ENCODE assay signal across 25 cellular contexts in the genomic region with DNA sequence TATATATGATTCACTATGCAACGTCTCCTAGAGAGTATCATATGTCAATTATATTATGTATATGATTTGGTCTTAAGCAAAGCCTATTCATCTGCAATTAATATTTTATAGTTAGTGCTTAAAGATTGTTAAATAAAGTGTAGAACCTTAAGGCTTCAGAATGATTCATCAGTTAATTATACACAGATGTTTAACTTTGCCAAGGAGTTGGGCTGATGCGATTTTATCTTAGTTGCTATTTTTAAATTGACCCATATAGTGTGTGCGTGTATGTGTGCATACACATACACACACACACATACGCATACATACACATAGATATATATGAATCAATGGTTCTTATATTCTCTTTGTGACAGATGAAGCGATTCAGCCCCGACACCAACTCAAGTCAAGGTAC.
DNase-seq lines count a peak whose midpoint lies in the region; ATAC-seq and TF ChIP-seq lines count a peak whose summit lies in the region.
"Had no signal": no experiment of that assay in that cellular context is flagged by ENCODE, and none has a peak within 500 bp of the region (broad histone marks: within the 10 kb centered on the region; RNA-seq: fewer than 3 reads in every experiment).

No MANE protein-coding gene starts in this region.

- no peak overlapping the region for H3K4me2 ChIP-seq in fibroblast of lung (ENCODE audit: extremely low read depth, insufficient read depth, low read length)
- H3K4me2 ChIP-seq: hepatocyte had no signal

- peaks cover 2% of the 10 kb centered on the region for H3K4me1 ChIP-seq in fibroblast of lung (ENCODE audit: control insufficient read depth, extremely low read depth, insufficient read depth, low read length)
- H3K4me1 ChIP-seq: ascending aorta, left lung, testis had no signal

- no peak overlapping the region for H2AFZ ChIP-seq in fibroblast of lung (ENCODE audit: low read length)
- H2AFZ ChIP-seq: hepatocyte had no signal

- no peak overlapping the region for H3K9ac ChIP-seq in fibroblast of lung (ENCODE audit: insufficient read depth, low read length)

- no peak overlapping the region for H3K27ac Mint-ChIP-seq in Calu3 (ENCODE audit: unreplicated experiment)
- H3K27ac Mint-ChIP-seq: activated B cell treated with CpG ODN at 0.5 μM for 24 hours; activated naive CD4-positive, alpha-beta T cell treated with anti-CD3 and anti-CD28 coated beads, Interleukin-2, amount 50 U/mL, for 24 hours; naive thymus-derived CD8-positive, alpha-beta T cell had no signal

- no peak for DNase-seq in Calu3
- peak; percentile 29 for DNase-seq in M059J (ENCODE audit: low read depth)
- peak; percentile 36 to 51 for DNase-seq in fibroblast of lung (ENCODE audit: low read depth in 2 of 2)
- DNase-seq in skeletal muscle cell (ENCODE audit: low read depth) = peak; percentile 13
- DNase-seq in DMS53 treated with DMSO at 0.1 percent for 48 hours (lab: John Stamatoyannopoulos, UW; ENCODE audit: unreplicated experiment) = no peak
- DNase-seq: activated B cell treated with CpG ODN at 0.5 μM for 24 hours; activated CD4-positive, alpha-beta T cell treated with anti-CD3 and anti-CD28 coated beads, Interleukin-2, amount 50 U/mL, for 4 hours; central memory CD4-positive, alpha-beta T cell; H7; left lung; naive thymus-derived CD8-positive, alpha-beta T cell; NCI-H1092 treated with DMSO at 0.1 percent for 48 hours; NCI-H187 treated with DMSO at 0.1 percent for 48 hours; right cardiac atrium; stimulated activated CD4-positive, alpha-beta T cell treated with anti-CD3 and anti-CD28 coated beads, Interleukin-12 subunit alpha, Interleukin-12 subunit beta, amount 100 ng/mL, for 4 hours; stimulated activated CD4-positive, alpha-beta T cell treated with anti-CD3 and anti-CD28 coated beads, Interleukin-4, amount 100 ng/mL, for 4 hours; stimulated activated naive CD4-positive, alpha-beta T cell treated with Interleukin-2 at 50 U/mL for 16 hours; T1000; testis had no signal

- TF ChIP-seq CTCF in Calu3 (IDR thresholded peaks at IDR 0.05; ENCODE audit: unreplicated experiment) = no peak
- TF ChIP-seq CTCF in fibroblast of lung (conservative IDR thresholded peaks at IDR 0.05 in 1 of 2, IDR thresholded peaks at IDR 0.05 in 1 of 2; ENCODE audit: low read depth in 1 of 2, low read length in 2 of 2) = no peak

- no peak overlapping the region for H3K27ac ChIP-seq in fibroblast of lung (ENCODE audit: insufficient read depth, low read length)
- H3K27ac ChIP-seq: ascending aorta, hepatocyte, left lung, testis had no signal

- intact Hi-C loops in Calu3 (cut with micrococcal nuclease; ENCODE audit: unreplicated experiment) = no loop called here

- no peak for ATAC-seq in HG03097 (IDR thresholded peaks at IDR 0.05; ENCODE audit: low FRiP score, unreplicated experiment)
- no peak for ATAC-seq in HG03139 (IDR thresholded peaks at IDR 0.05; ENCODE audit: unreplicated experiment)
- ATAC-seq: GM12878; left lung; naive thymus-derived CD8-positive, alpha-beta T cell; right cardiac atrium had no signal

- CTCF ChIA-PET in Calu3 (lab: Charles Lee) = no interaction called here

- H3K4me3 ChIP-seq in fibroblast of lung (replicated peaks in 1 of 4; ENCODE audit: control extremely low read depth in 1 of 4, insufficient read depth in 1 of 4, low read depth in 3 of 4, low read length in 4 of 4) = no peak overlapping the region
- H3K4me3 ChIP-seq in skeletal muscle cell (ENCODE audit: low read depth, low read length) = no peak overlapping the region
- H3K4me3 ChIP-seq: ascending aorta, GM12878, hepatocyte, left lung, testis had no signal

- peaks cover 6% of the 10 kb centered on the region for H3K9me3 Mint-ChIP-seq in Calu3 (ENCODE audit: low read depth, unreplicated experiment)
- H3K9me3 Mint-ChIP-seq: activated B cell treated with CpG ODN at 0.5 μM for 24 hours; activated naive CD4-positive, alpha-beta T cell treated with anti-CD3 and anti-CD28 coated beads, Interleukin-2, amount 50 U/mL, for 24 hours had no signal

- no peaks in the 10 kb centered on the region for H3K79me2 ChIP-seq in fibroblast of lung (ENCODE audit: control insufficient read depth, insufficient read depth, low read length)
- H3K79me2 ChIP-seq: hepatocyte had no signal

- H3K4me1 Mint-ChIP-seq in Calu3 (ENCODE audit: low read depth, unreplicated experiment) = peaks cover 25% of the 10 kb centered on the region
- H3K4me1 Mint-ChIP-seq: activated B cell treated with CpG ODN at 0.5 μM for 24 hours; activated naive CD4-positive, alpha-beta T cell treated with anti-CD3 and anti-CD28 coated beads, Interleukin-2, amount 50 U/mL, for 24 hours; naive thymus-derived CD8-positive, alpha-beta T cell had no signal

- H3K4me3 Mint-ChIP-seq in Calu3 (ENCODE audit: low read depth, unreplicated experiment) = peak overlapping the region; percentile 19
- H3K4me3 Mint-ChIP-seq: activated B cell treated with CpG ODN at 0.5 μM for 24 hours; activated naive CD4-positive, alpha-beta T cell treated with anti-CD3 and anti-CD28 coated beads, Interleukin-2, amount 50 U/mL, for 24 hours; naive thymus-derived CD8-positive, alpha-beta T cell had no signal

- H3K9me3 ChIP-seq in fibroblast of lung (ENCODE audit: control insufficient read depth, insufficient read depth, low read depth, low read length) = no peaks in the 10 kb centered on the region
- H3K9me3 ChIP-seq: ascending aorta, left lung, testis had no signal

- no peaks in the 10 kb centered on the region for H3K27me3 ChIP-seq in fibroblast of lung (ENCODE audit: control insufficient read depth, insufficient read depth, low read length)
- H3K27me3 ChIP-seq: ascending aorta, hepatocyte, left lung, testis had no signal

- H4K20me1 ChIP-seq in fibroblast of lung (ENCODE audit: control insufficient read depth, extremely low read depth, insufficient read depth, low read length) = no peaks in the 10 kb centered on the region

- no TSS peak for BruUV-seq in Calu3 (replicated peaks; lab: Mats Ljungman, UMichigan)

- H3K36me3 ChIP-seq in fibroblast of lung (ENCODE audit: control insufficient read depth, insufficient read depth, low read length) = no peaks in the 10 kb centered on the region
- H3K36me3 ChIP-seq: ascending aorta, left lung had no signal

- no peaks in the 10 kb centered on the region for H3K36me3 Mint-ChIP-seq in Calu3 (ENCODE audit: insufficient read depth, unreplicated experiment)
- H3K36me3 Mint-ChIP-seq: activated naive CD4-positive, alpha-beta T cell treated with anti-CD3 and anti-CD28 coated beads, Interleukin-2, amount 50 U/mL, for 24 hours; naive thymus-derived CD8-positive, alpha-beta T cell had no signal

- no peaks in the 10 kb centered on the region for H3K27me3 Mint-ChIP-seq in Calu3 (ENCODE audit: unreplicated experiment)
- H3K27me3 Mint-ChIP-seq: activated B cell treated with CpG ODN at 0.5 μM for 24 hours; activated naive CD4-positive, alpha-beta T cell treated with anti-CD3 and anti-CD28 coated beads, Interleukin-2, amount 50 U/mL, for 24 hours; naive thymus-derived CD8-positive, alpha-beta T cell had no signal

Comparison
In these comparisons a context has a peak if more than half of its experiments do, and no peak if none do; other contexts are left out.
1. DNase-seq: peak in M059J (single experiment), fibroblast of lung (2 of 2) and skeletal muscle cell (single experiment); none in Calu3 (single experiment) and DMS53 treated with DMSO at 0.1 percent for 48 hours (single experiment).